16 cellular contexts compared by ENCODE assay signal in genomic region chr17:56936697-56937322, GRCh38.
"Had no signal": no experiment of that assay in that cellular context is flagged by ENCODE, and none has a peak within 500 bp of the region (broad histone marks: within the 10 kb centered on the region; RNA-seq: fewer than 3 reads in every experiment).

No MANE protein-coding gene starts in this region.

- H3K27ac ChIP-seq: cardiac muscle cell, testis had no signal

- DNase-seq: activated CD4-positive, alpha-beta T cell treated with anti-CD3 and anti-CD28 coated beads, Interleukin-2, amount 50 U/mL, for 4 hours; activated T-cell treated with anti-CD3 and anti-CD28 coated beads, Interleukin-2, amount 50 U/mL, for 24 hours; effector CD4-positive, alpha-beta T cell; foreskin melanocyte; kidney glomerular epithelial cell; nucleus accumbens; spleen; stimulated activated CD4-positive, alpha-beta T cell treated with anti-CD3 and anti-CD28 coated beads, Interleukin-1b, Interleukin-23, amount 100 ng/mL, for 48 hours; T-helper 17 cell; testis had no signal

- H3K9me3 Mint-ChIP-seq: activated T-cell treated with anti-CD3 and anti-CD28 coated beads, Interleukin-2, amount 50 U/mL, for 24 hours; natural killer cell treated with Interleukin-12 subunit alpha and Interleukin-12 subunit beta and Interleukin-15 and Interleukin-18, amount 100 ng/mL, for 72 hours; stimulated activated memory B cell treated with anti-CD40 and anti-IgM and Interleukin-4, amounts not matched to agents 10 μg/mL and 1 μg/mL and 100 μg/mL, for 72 hours had no signal

- H3K27me3 Mint-ChIP-seq: activated T-cell treated with anti-CD3 and anti-CD28 coated beads, Interleukin-2, amount 50 U/mL, for 24 hours; natural killer cell treated with Interleukin-12 subunit alpha and Interleukin-12 subunit beta and Interleukin-15 and Interleukin-18, amount 100 ng/mL, for 72 hours; progenitor cell of endocrine pancreas; stimulated activated memory B cell treated with anti-CD40 and anti-IgM and Interleukin-4, amounts not matched to agents 10 μg/mL and 1 μg/mL and 100 μg/mL, for 72 hours; T-helper 17 cell had no signal

- H3K4me3 Mint-ChIP-seq: activated T-cell treated with anti-CD3 and anti-CD28 coated beads, Interleukin-2, amount 50 U/mL, for 24 hours; natural killer cell treated with Interleukin-12 subunit alpha and Interleukin-12 subunit beta and Interleukin-15 and Interleukin-18, amount 100 ng/mL, for 72 hours; stimulated activated memory B cell treated with anti-CD40 and anti-IgM and Interleukin-4, amounts not matched to agents 10 μg/mL and 1 μg/mL and 100 μg/mL, for 72 hours; T-helper 17 cell had no signal

- H3K9me3 ChIP-seq: testis had no signal

- H3K27ac Mint-ChIP-seq: progenitor cell of endocrine pancreas; stimulated activated memory B cell treated with anti-CD40 and anti-IgM and Interleukin-4, amounts not matched to agents 10 μg/mL and 1 μg/mL and 100 μg/mL, for 72 hours; T-helper 17 cell had no signal

- FAIRE-seq: astrocyte, colon had no signal

- H3K4me3 ChIP-seq: cardiac muscle cell, spleen, testis had no signal

- H3K27me3 ChIP-seq: cardiac muscle cell, spleen, testis had no signal
